In genomic region chr4:110224142-110224541, GRCh38 we compare ENCODE assay signal across 22 cellular contexts.
"Had no signal": no experiment of that assay in that cellular context is flagged by ENCODE, and none has a peak within 500 bp of the region (broad histone marks: within the 10 kb centered on the region; RNA-seq: fewer than 3 reads in every experiment).

No MANE protein-coding gene starts in this region.

- H3K9ac ChIP-seq: neural progenitor cell had no signal

- H3K36me3 Mint-ChIP-seq: mesothelial cell of epicardium, neural progenitor cell had no signal

- H3K4me1 ChIP-seq: gastrocnemius medialis, left lung, prostate gland, right atrium auricular region, thyroid gland had no signal

- H2AFZ ChIP-seq: neural progenitor cell had no signal

- H3K4me1 Mint-ChIP-seq: naive B cell; nephron; stimulated activated naive CD8-positive, alpha-beta T cell treated with anti-CD3 and anti-CD28 coated beads, Interleukin-15, amount 100 ng/mL, for 72 hours had no signal

- ATAC-seq: gastrocnemius medialis; left lung; mucosa of descending colon; sciatic nerve; stimulated activated naive CD8-positive, alpha-beta T cell treated with anti-CD3 and anti-CD28 coated beads, Interleukin-15, amount 100 ng/mL, for 72 hours had no signal

- H3K9me3 ChIP-seq: gastrocnemius medialis, prostate gland, right atrium auricular region, thyroid gland had no signal

- H3K36me3 ChIP-seq: gastrocnemius medialis, left lung, neural progenitor cell, prostate gland, right atrium auricular region, thyroid gland had no signal

- H3K4me3 ChIP-seq: dorsolateral prefrontal cortex, gastrocnemius medialis, left lung, mucosa of descending colon, neural progenitor cell, prostate gland, right atrium auricular region, smooth muscle cell, thyroid gland had no signal

- H3K4me3 Mint-ChIP-seq: mesothelial cell of epicardium; naive B cell; nephron; neural progenitor cell; stimulated activated naive CD8-positive, alpha-beta T cell treated with anti-CD3 and anti-CD28 coated beads, Interleukin-15, amount 100 ng/mL, for 72 hours had no signal

- DNase-seq: dorsolateral prefrontal cortex; effector CD4-positive, alpha-beta T cell; gastrocnemius medialis; kidney; left lung; mesenchymal stem cell; mucosa of descending colon; naive B cell; stimulated activated CD4-positive, alpha-beta T cell treated with anti-CD3 and anti-CD28 coated beads, Interleukin-12 subunit alpha, Interleukin-12 subunit beta, amount 100 ng/mL, for 4 hours; stimulated activated CD4-positive, alpha-beta T cell treated with anti-CD3 and anti-CD28 coated beads, Interleukin-1b, Interleukin-23, amount 100 ng/mL, for 48 hours; stimulated activated CD4-positive, alpha-beta T cell treated with anti-CD3 and anti-CD28 coated beads, Interleukin-4, amount 100 ng/mL, for 1 hour; stimulated activated CD8-positive, alpha-beta memory T cell treated with anti-CD3 and anti-CD28 coated beads, Interleukin-4, amount 100 ng/mL, for 48 hours; stimulated activated naive CD4-positive, alpha-beta T cell; stimulated activated naive CD8-positive, alpha-beta T cell treated with anti-CD3 and anti-CD28 coated beads, Interleukin-15, amount 100 ng/mL, for 72 hours; thyroid gland had no signal

- H3K27ac ChIP-seq: dorsolateral prefrontal cortex, gastrocnemius medialis, left lung, neural progenitor cell, prostate gland, right atrium auricular region, thyroid gland had no signal

- H3K4me2 ChIP-seq: neural progenitor cell, smooth muscle cell had no signal

- H3K27ac Mint-ChIP-seq: mesothelial cell of epicardium; naive B cell; nephron; neural progenitor cell; stimulated activated naive CD8-positive, alpha-beta T cell treated with anti-CD3 and anti-CD28 coated beads, Interleukin-15, amount 100 ng/mL, for 72 hours had no signal

- H3K27me3 Mint-ChIP-seq: stimulated activated naive CD8-positive, alpha-beta T cell treated with anti-CD3 and anti-CD28 coated beads, Interleukin-15, amount 100 ng/mL, for 72 hours had no signal

- H3K27me3 ChIP-seq: gastrocnemius medialis, left lung, neural progenitor cell, right atrium auricular region, thyroid gland had no signal
